9 cellular contexts compared by ENCODE assay signal in the genomic region with DNA sequence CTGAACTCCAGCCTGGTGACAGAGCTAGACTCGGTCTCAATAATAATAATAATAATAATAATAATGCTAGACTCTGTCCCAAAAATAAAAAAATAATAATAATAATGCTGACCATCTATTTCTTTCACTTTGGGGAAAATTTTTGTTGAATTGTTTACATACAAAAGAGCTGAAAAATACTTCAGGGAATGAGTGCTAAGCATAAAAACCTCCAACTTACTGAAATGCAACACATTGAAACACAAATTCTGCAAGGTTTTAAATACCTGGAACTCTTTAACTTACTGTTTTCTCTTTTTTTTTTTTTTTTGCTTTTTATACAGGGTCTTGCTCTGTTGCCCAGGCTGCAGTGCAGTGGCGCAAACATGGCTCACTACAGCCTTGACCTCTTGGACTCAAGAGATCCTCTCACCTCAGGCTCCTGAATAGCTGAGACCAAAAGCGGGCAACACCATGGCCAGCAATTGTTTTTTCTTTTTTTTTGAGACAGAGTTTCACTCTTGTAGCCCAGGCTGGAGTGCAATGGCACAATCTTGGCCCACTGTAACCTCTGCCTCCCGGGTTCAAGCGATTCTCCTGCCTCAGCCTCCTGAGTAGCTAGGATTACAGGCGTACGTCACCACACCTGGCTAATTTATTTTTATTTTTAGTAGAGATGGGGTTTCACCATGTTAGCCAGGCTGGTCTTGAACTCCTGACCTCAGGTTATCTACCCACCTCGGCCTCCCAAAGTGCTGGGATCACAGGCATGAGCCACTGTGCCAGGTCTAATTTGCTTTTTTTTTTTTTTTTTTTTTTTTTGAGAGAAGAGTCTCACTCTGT. TPM values are rescaled to one million over a fixed set of nuclear protein-coding genes. Genes with fewer than 3 reads are reported as not detected.
"Had no signal": no experiment of that assay in that cellular context is flagged by ENCODE, and none has a peak within 500 bp of the region (broad histone marks: within the 10 kb centered on the region; RNA-seq: fewer than 3 reads in every experiment).

No MANE protein-coding gene starts in this region.

RNA-seq across cellular contexts. Expression of a gene that starts 17.8 kb away (rescaled TPM):
- total RNA-seq: activated CD4-positive, alpha-beta memory T cell treated with anti-CD3 and anti-CD28 coated beads, Interleukin-2, amount 10 ng/mL, durations not matched to agents 7 days and 5 days; activated CD8-positive, alpha-beta memory T cell treated with anti-CD3 and anti-CD28 coated beads, Interleukin-2, amount 10 ng/mL, durations not matched to agents 7 days and 5 days; activated naive CD8-positive, alpha-beta T cell treated with anti-CD3 and anti-CD28 coated beads, Interleukin-2, amount 10 ng/mL, durations not matched to agents 7 days and 5 days; activated T-helper 17 cell treated with anti-CD3 and anti-CD28 coated beads, Interleukin-2, amount 50 U/mL, for 72 hours; MCF 10A; Peyer's patch; Right ventricle myocardium superior; T-helper 1 cell treated with Interleukin-12 subunit alpha and Interleukin-12 subunit beta and Interleukin-4 antibody, amounts not matched to agents 30 ng/mL and 1 ng/mL, for 36 hours; T-helper 2 cell treated with Interferon-gamma antibody and Interleukin-4, amounts not matched to agents 100 ng/mL and 5 ng/mL, for 36 hours had no signal
